ENCODE assay signal across 31 cellular contexts in genomic region chr4:12583286-12583685, GRCh38.
"Had no signal": no experiment of that assay in that cellular context is flagged by ENCODE, and none has a peak within 500 bp of the region (broad histone marks: within the 10 kb centered on the region; RNA-seq: fewer than 3 reads in every experiment).

No MANE protein-coding gene starts in this region.

- H3K36me3 Mint-ChIP-seq: activated CD4-positive, alpha-beta memory T cell treated with anti-CD3 and anti-CD28 coated beads for 36 hours; activated naive CD4-positive, alpha-beta T cell treated with anti-CD3 and anti-CD28 coated beads, Interleukin-2, amount 10 ng/mL, durations not matched to agents 7 days and 5 days; activated naive CD8-positive, alpha-beta T cell treated with anti-CD3 and anti-CD28 coated beads, Interleukin-2, amount 10 ng/mL, durations not matched to agents 7 days and 5 days; immature natural killer cell; mesothelial cell of epicardium; naive B cell had no signal

- H3K27ac Mint-ChIP-seq: activated CD4-positive, alpha-beta memory T cell treated with anti-CD3 and anti-CD28 coated beads for 36 hours; activated CD4-positive, alpha-beta T cell treated with anti-CD3 and anti-CD28 coated beads, Interleukin-2, amount 10 ng/mL, durations not matched to agents 24 days and 14 days; activated naive CD4-positive, alpha-beta T cell treated with anti-CD3 and anti-CD28 coated beads, Interleukin-2, amount 10 ng/mL, durations not matched to agents 7 days and 5 days; activated naive CD8-positive, alpha-beta T cell treated with anti-CD3 and anti-CD28 coated beads, Interleukin-2, amount 10 ng/mL, durations not matched to agents 7 days and 5 days; activated T-helper 1 cell treated with anti-CD3 and anti-CD28 coated beads, Interleukin-12 subunit alpha, Interleukin-12 subunit beta, Interleukin-2, Interleukin-4 antibody, amounts not matched to agents 30 ng/mL and 10 ng/mL and 1 ng/mL, durations not matched to agents 14 hours and 24 hours and 36 hours; immature natural killer cell; mesothelial cell of epicardium; naive B cell; T-helper 1 cell treated with Interleukin-12 subunit alpha and Interleukin-12 subunit beta and Interleukin-4 antibody, amounts not matched to agents 30 μg/mL and 1 μg/mL, for 36 hours had no signal

- ATAC-seq: foreskin keratinocyte, heart left ventricle, left colon, pancreas, psoas muscle had no signal

- H3K27me3 Mint-ChIP-seq: activated CD4-positive, alpha-beta memory T cell treated with anti-CD3 and anti-CD28 coated beads for 36 hours; activated CD4-positive, alpha-beta T cell treated with anti-CD3 and anti-CD28 coated beads, Interleukin-2, amount 10 ng/mL, durations not matched to agents 24 days and 14 days; activated naive CD4-positive, alpha-beta T cell treated with anti-CD3 and anti-CD28 coated beads, Interleukin-2, amount 10 ng/mL, durations not matched to agents 7 days and 5 days; activated naive CD8-positive, alpha-beta T cell treated with anti-CD3 and anti-CD28 coated beads, Interleukin-2, amount 10 ng/mL, durations not matched to agents 7 days and 5 days; naive B cell had no signal

- H3K4me1 ChIP-seq: ascending aorta, foreskin keratinocyte, heart left ventricle, pancreas, psoas muscle, right atrium auricular region, testis had no signal

- H3K9me3 Mint-ChIP-seq: activated CD4-positive, alpha-beta memory T cell treated with anti-CD3 and anti-CD28 coated beads for 36 hours; activated CD4-positive, alpha-beta T cell treated with anti-CD3 and anti-CD28 coated beads, Interleukin-2, amount 10 ng/mL, durations not matched to agents 24 days and 14 days; activated naive CD4-positive, alpha-beta T cell treated with anti-CD3 and anti-CD28 coated beads, Interleukin-2, amount 10 ng/mL, durations not matched to agents 7 days and 5 days; activated naive CD8-positive, alpha-beta T cell treated with anti-CD3 and anti-CD28 coated beads, Interleukin-2, amount 10 ng/mL, durations not matched to agents 7 days and 5 days; activated T-helper 1 cell treated with anti-CD3 and anti-CD28 coated beads, Interleukin-12 subunit alpha, Interleukin-12 subunit beta, Interleukin-2, Interleukin-4 antibody, amounts not matched to agents 30 ng/mL and 10 ng/mL and 1 ng/mL, durations not matched to agents 14 hours and 24 hours and 36 hours; mesothelial cell of epicardium; T-helper 1 cell treated with Interleukin-12 subunit alpha and Interleukin-12 subunit beta and Interleukin-4 antibody, amounts not matched to agents 30 μg/mL and 1 μg/mL, for 36 hours had no signal

- H3K36me3 ChIP-seq: ascending aorta, heart left ventricle, pancreas, right atrium auricular region, transverse colon had no signal

- H3K9me3 ChIP-seq: ascending aorta, heart left ventricle, pancreas, psoas muscle, right atrium auricular region, testis, transverse colon had no signal

- DNase-seq: activated CD4-positive, alpha-beta memory T cell treated with anti-CD3 and anti-CD28 coated beads for 36 hours; activated CD4-positive, alpha-beta T cell treated with anti-CD3 and anti-CD28 coated beads, Interleukin-2, amount 10 ng/mL, durations not matched to agents 24 days and 14 days; activated CD4-positive, CD25-positive, alpha-beta regulatory T cell treated with anti-CD3 and anti-CD28 coated beads, Interleukin-2, amount 50 U/mL, for 72 hours; activated CD8-positive, alpha-beta memory T cell treated with anti-CD3 and anti-CD28 coated beads, Interleukin-2, amount 50 U/mL, for 4 hours; activated effector memory CD4-positive, alpha-beta T cell treated with anti-CD3 and anti-CD28 coated beads, Interleukin-2, amount 50 U/mL, for 16 hours; activated naive CD4-positive, alpha-beta T cell treated with anti-CD3 and anti-CD28 coated beads, Interleukin-2, amount 10 ng/mL, durations not matched to agents 7 days and 5 days; activated naive CD8-positive, alpha-beta T cell treated with anti-CD3 and anti-CD28 coated beads, Interleukin-2, amount 10 ng/mL, durations not matched to agents 7 days and 5 days; activated T-cell treated with anti-CD3 and anti-CD28 coated beads, Interleukin-2, amount 50 U/mL, for 1 hour; central memory CD4-positive, alpha-beta T cell; dorsolateral prefrontal cortex; effector memory CD4-positive, alpha-beta T cell; erythroblast; foreskin keratinocyte; heart left ventricle; hypothalamus; immature natural killer cell; kidney; left colon; naive B cell; pancreas; psoas muscle; stimulated activated CD4-positive, alpha-beta T cell treated with anti-CD3 and anti-CD28 coated beads, Interleukin-2, amount 100 ng/mL, for 48 hours; stimulated activated naive CD4-positive, alpha-beta T cell treated with Interleukin-2 at 50 U/mL for 16 hours; T-helper 9 cell; testis; transverse colon had no signal

- H3K4me3 ChIP-seq: ascending aorta, dorsolateral prefrontal cortex, heart left ventricle, pancreas, psoas muscle, right atrium auricular region, testis, transverse colon had no signal

- H3K4me3 Mint-ChIP-seq: activated CD4-positive, alpha-beta memory T cell treated with anti-CD3 and anti-CD28 coated beads for 36 hours; activated CD4-positive, alpha-beta T cell treated with anti-CD3 and anti-CD28 coated beads, Interleukin-2, amount 10 ng/mL, durations not matched to agents 24 days and 14 days; activated naive CD4-positive, alpha-beta T cell treated with anti-CD3 and anti-CD28 coated beads, Interleukin-2, amount 10 ng/mL, durations not matched to agents 7 days and 5 days; activated naive CD8-positive, alpha-beta T cell treated with anti-CD3 and anti-CD28 coated beads, Interleukin-2, amount 10 ng/mL, durations not matched to agents 7 days and 5 days; activated T-helper 1 cell treated with anti-CD3 and anti-CD28 coated beads, Interleukin-12 subunit alpha, Interleukin-12 subunit beta, Interleukin-2, Interleukin-4 antibody, amounts not matched to agents 30 ng/mL and 10 ng/mL and 1 ng/mL, durations not matched to agents 14 hours and 24 hours and 36 hours; immature natural killer cell; mesothelial cell of epicardium; naive B cell; T-helper 1 cell treated with Interleukin-12 subunit alpha and Interleukin-12 subunit beta and Interleukin-4 antibody, amounts not matched to agents 30 μg/mL and 1 μg/mL, for 36 hours had no signal

- H3K27me3 ChIP-seq: ascending aorta, dorsolateral prefrontal cortex, foreskin keratinocyte, heart left ventricle, pancreas, right atrium auricular region, testis, transverse colon had no signal

- H3K27ac ChIP-seq: ascending aorta, dorsolateral prefrontal cortex, foreskin keratinocyte, heart left ventricle, pancreas, psoas muscle, right atrium auricular region, testis, transverse colon had no signal

- H3K4me1 Mint-ChIP-seq: activated CD4-positive, alpha-beta T cell treated with anti-CD3 and anti-CD28 coated beads, Interleukin-2, amount 10 ng/mL, durations not matched to agents 24 days and 14 days; activated naive CD4-positive, alpha-beta T cell treated with anti-CD3 and anti-CD28 coated beads, Interleukin-2, amount 10 ng/mL, durations not matched to agents 7 days and 5 days; activated naive CD8-positive, alpha-beta T cell treated with anti-CD3 and anti-CD28 coated beads, Interleukin-2, amount 10 ng/mL, durations not matched to agents 7 days and 5 days; immature natural killer cell; mesothelial cell of epicardium; naive B cell had no signal
